Comparison of ENCODE assay signal across 1 cellular context in the genomic region with DNA sequence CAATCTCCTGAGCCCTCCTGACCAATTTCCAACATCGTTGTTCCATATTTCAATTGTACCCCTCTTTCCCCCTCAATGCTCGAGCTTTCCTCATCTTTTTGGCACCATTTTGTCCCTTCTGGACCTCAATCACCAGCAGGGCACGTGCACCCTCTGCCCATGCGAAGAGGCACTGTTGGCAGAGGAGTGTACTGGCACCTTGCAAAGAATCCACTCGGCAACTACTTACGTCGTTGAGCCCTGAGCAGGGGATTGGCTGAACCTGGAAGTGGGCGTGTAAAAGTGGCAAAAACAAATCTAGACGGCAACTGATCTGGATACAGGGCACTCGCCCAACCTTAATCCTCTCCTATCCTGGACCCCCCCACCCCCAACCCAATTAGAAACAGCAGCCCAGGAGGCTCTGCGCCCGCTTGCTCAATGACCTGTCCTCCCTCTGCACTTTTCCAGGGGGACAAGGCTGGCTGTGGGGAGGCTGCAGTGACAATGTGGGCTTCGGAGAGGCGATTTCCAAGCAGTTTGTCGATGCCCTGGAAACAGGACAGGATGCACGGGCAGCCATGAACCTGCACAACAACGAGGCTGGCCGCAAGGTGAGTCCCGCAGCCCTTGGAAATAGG.
TF ChIP-seq lines count a peak whose summit lies in the region.

No MANE protein-coding gene starts in this region.

TF ChIP-seq in endothelial cell of umbilical vein, 7 proteins besides CTCF, POLR2A, EP300 and RAD21:
- no peak for TF ChIP-seq EZH2 (IDR thresholded peaks at IDR 0.05; ENCODE audit: borderline replicate concordance, low read depth, low read length, severe bottlenecking)
- TF ChIP-seq, protein P1, sequence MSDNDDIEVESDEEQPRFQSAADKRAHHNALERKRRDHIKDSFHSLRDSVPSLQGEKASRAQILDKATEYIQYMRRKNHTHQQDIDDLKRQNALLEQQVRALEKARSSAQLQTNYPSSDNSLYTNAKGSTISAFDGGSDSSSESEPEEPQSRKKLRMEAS (IDR thresholded peaks at IDR 0.05; ENCODE audit: insufficient read depth, insufficient read length): peak; percentile 76
- no peak for TF ChIP-seq FOS (IDR thresholded peaks at IDR 0.05; ENCODE audit: borderline replicate concordance, insufficient read depth, low read length)
